8 cellular contexts compared by ENCODE assay signal in genomic region chr15:88894819-88895767, GRCh38. TPM values are rescaled to one million over a fixed set of nuclear protein-coding genes. Genes with fewer than 3 reads are reported as not detected.
DNase-seq lines count a peak whose midpoint lies in the region; FAIRE-seq lines count a peak whose summit lies in the region.

HAPLN3 (minus strand) TSS chr15:88895544; CDS start chr15:88887298, 8,246 bp downstream.

- FAIRE-seq in GM18507 (lab: Jason Lieb, UNC): peak; percentile 52
- no peak for FAIRE-seq in HTR-8/SVneo (lab: Jason Lieb, UNC)

- H3K27ac Mint-ChIP-seq in stimulated activated naive CD8-positive, alpha-beta T cell treated with anti-CD3 and anti-CD28 coated beads, Interleukin-15, Interleukin-2, amounts not matched to agents 100 ng/mL and 50 ng/mL, for 24 hours: peak within 1 kb of the TSS; percentile 84

- peaks cover 5% of the 10 kb centered on the region for H3K36me3 Mint-ChIP-seq in stimulated activated naive CD8-positive, alpha-beta T cell treated with anti-CD3 and anti-CD28 coated beads, Interleukin-15, Interleukin-2, amounts not matched to agents 100 ng/mL and 50 ng/mL, for 24 hours (ENCODE audit: low read depth)

- peak within 1 kb of the TSS; percentile 86 for H3K4me3 Mint-ChIP-seq in stimulated activated naive CD8-positive, alpha-beta T cell treated with anti-CD3 and anti-CD28 coated beads, Interleukin-15, Interleukin-2, amounts not matched to agents 100 ng/mL and 50 ng/mL, for 24 hours

- no peaks in the 10 kb centered on the region for H3K27me3 Mint-ChIP-seq in stimulated activated naive CD8-positive, alpha-beta T cell treated with anti-CD3 and anti-CD28 coated beads, Interleukin-15, Interleukin-2, amounts not matched to agents 100 ng/mL and 50 ng/mL, for 24 hours

- H3K9me3 Mint-ChIP-seq in stimulated activated naive CD8-positive, alpha-beta T cell treated with anti-CD3 and anti-CD28 coated beads, Interleukin-15, Interleukin-2, amounts not matched to agents 100 ng/mL and 50 ng/mL, for 24 hours: no peaks in the 10 kb centered on the region

- DNase-seq in GM18507 (ENCODE audit: extremely low spot score, insufficient read length, low read depth) (no peak), HTR-8/SVneo (ENCODE audit: insufficient read length, low spot score) (peak; percentile 61), myocyte (ENCODE audit: low read depth) (peak; percentile 31), A172 (ENCODE audit: low spot score) (no peak), anterior cingulate cortex (lab: John Stamatoyannopoulos, UW) (no peak)
- DNase-seq in activated CD4-positive, alpha-beta T cell treated with anti-CD3 and anti-CD28 coated beads, Interleukin-2, amount 50 U/mL, for 1 hour: peak; percentile 48
- DNase-seq in effector CD4-positive, alpha-beta T cell: peak; percentile 45

- H3K4me1 Mint-ChIP-seq in stimulated activated naive CD8-positive, alpha-beta T cell treated with anti-CD3 and anti-CD28 coated beads, Interleukin-15, Interleukin-2, amounts not matched to agents 100 ng/mL and 50 ng/mL, for 24 hours (ENCODE audit: low read depth): peaks cover 36% of the 10 kb centered on the region

RNA-seq across cellular contexts. Expression of gene HAPLN3, which starts in this region (rescaled TPM):
- 8.7 and 11.9 TPM in 2 replicates for total RNA-seq in myocyte
- polyA plus RNA-seq in myocyte (2012): 17.5 TPM
- total RNA-seq in A172 (2014; rRNA removed; shearing (Covaris generic)): 1.2 and 2.3 TPM in 2 replicates

Comparison
In these comparisons a context has a peak if more than half of its experiments do, and no peak if none do; other contexts are left out.
1. DNase-seq: peak in HTR-8/SVneo (single experiment), activated CD4-positive, alpha-beta T cell treated with anti-CD3 and anti-CD28 coated beads, Interleukin-2, amount 50 U/mL, for 1 hour (single experiment), effector CD4-positive, alpha-beta T cell (single experiment) and myocyte (single experiment); none in GM18507 (single experiment), A172 (single experiment) and anterior cingulate cortex (0 of 58).